In genomic region chr2:113692698-113693428, GRCh38 we compare ENCODE assay signal across 8 cellular contexts.
DNase-seq lines count a peak whose midpoint lies in the region; ATAC-seq and TF ChIP-seq lines count a peak whose summit lies in the region.

No MANE protein-coding gene starts in this region.

- no peaks in the 10 kb centered on the region for H3K79me2 ChIP-seq in MM.1S (ENCODE audit: low read length)

- peak overlapping the region; percentile 52 for H3K4me2 ChIP-seq in MM.1S (ENCODE audit: low read depth, low read length)

- no peak overlapping the region for H3K4me3 ChIP-seq in MM.1S (ENCODE audit: low read length)
- H3K4me3 ChIP-seq in testis = no peak overlapping the region

- DNase-seq in MM.1S (peak; percentile 75), medulla oblongata (ENCODE audit: extremely low spot score) (peak; percentile 46), foreskin melanocyte (no peak), DMS79 (lab: John Stamatoyannopoulos, UW) (no peak), testis (no peak), SKM-1 (lab: John Stamatoyannopoulos, UW; ENCODE audit: unreplicated experiment) (no peak)

- ATAC-seq in GM18517 (IDR thresholded peaks at IDR 0.05; ENCODE audit: unreplicated experiment) (peak; percentile 85), GM21786 (IDR thresholded peaks at IDR 0.05; ENCODE audit: unreplicated experiment) (peak; percentile 76)

- H4K20me1 ChIP-seq in MM.1S (ENCODE audit: insufficient read depth, low read length) = no peaks in the 10 kb centered on the region

- TF ChIP-seq POLR2A in testis (IDR thresholded peaks at IDR 0.05) = no peak

- peak overlapping the region; percentile 21 for H2AFZ ChIP-seq in MM.1S (ENCODE audit: low read length)

- H3K9me2 ChIP-seq in MM.1S (replicated peaks; ENCODE audit: insufficient read depth, low read length) = no peaks in the 10 kb centered on the region

- H3K9ac ChIP-seq in MM.1S (ENCODE audit: low read length) = no peak overlapping the region

- TF ChIP-seq CTCF in MM.1S (IDR thresholded peaks at IDR 0.05; ENCODE audit: low read length) (no peak), testis (IDR thresholded peaks at IDR 0.05) (no peak)

- 73 to 82% methylated on average over 3 of the region's 3 CpGs for WGBS in testis, 2 donors

- peak overlapping the region; percentile 28; the same call in 1 of the 2 replicates for H3K27ac ChIP-seq in MM.1S (ENCODE audit: low read length)
- no peak overlapping the region for H3K27ac ChIP-seq in testis

- H3K27me3 ChIP-seq in MM.1S (replicated peaks; ENCODE audit: insufficient read depth, low read length) (no peaks in the 10 kb centered on the region), testis (no peaks in the 10 kb centered on the region)

- H3K36me3 ChIP-seq in MM.1S (replicated peaks; ENCODE audit: insufficient read depth, low read length) (no peaks in the 10 kb centered on the region), testis (ENCODE audit: low read depth, missing control alignments) (no peaks in the 10 kb centered on the region)

- H3F3A ChIP-seq in MM.1S (ENCODE audit: insufficient read depth, low read length) = peaks cover 16% of the 10 kb centered on the region

- H3K9me3 ChIP-seq in MM.1S (replicated peaks; ENCODE audit: insufficient read depth, low read length) = no peaks in the 10 kb centered on the region
- no peaks in the 10 kb centered on the region for H3K9me3 ChIP-seq in testis

- intact Hi-C loops in testis (cut with DNase I; ENCODE audit: low total_unique reads) = no loop called here

- H3K4me1 ChIP-seq in MM.1S (ENCODE audit: low read length) (peaks cover 20% of the 10 kb centered on the region), testis (no peaks in the 10 kb centered on the region)

Comparison
In these comparisons a context has a peak if more than half of its experiments do, and no peak if none do; other contexts are left out.
1. DNase-seq: peak in MM.1S (single experiment) and medulla oblongata (single experiment); none in foreskin melanocyte (single experiment), DMS79 (single experiment), testis (single experiment) and SKM-1 (single experiment).